In the genomic region with DNA sequence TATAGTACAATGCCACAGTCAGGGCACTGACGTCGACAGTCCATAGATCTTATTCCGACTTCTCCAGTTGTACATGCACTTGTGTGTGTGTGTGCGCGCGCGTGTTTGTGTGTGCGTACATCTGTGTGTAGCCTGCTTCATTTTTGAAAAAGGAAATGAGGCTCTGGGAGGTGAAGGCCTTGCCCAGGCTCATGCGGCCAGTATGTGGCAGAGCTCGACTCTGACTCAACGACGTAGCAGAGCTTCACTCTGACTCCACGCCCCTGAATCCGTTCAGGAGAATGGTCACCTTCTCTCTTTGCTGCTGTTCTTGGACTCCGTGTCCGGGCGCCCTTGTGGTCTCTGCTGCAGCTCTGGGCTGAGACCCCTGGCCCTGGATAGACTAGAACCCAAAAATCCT, we compare ENCODE assay signal across 25 cellular contexts.
DNase-seq lines count a peak whose midpoint lies in the region; ATAC-seq, FAIRE-seq and TF ChIP-seq lines count a peak whose summit lies in the region.
"Had no signal": no experiment of that assay in that cellular context is flagged by ENCODE, and none has a peak within 500 bp of the region (broad histone marks: within the 10 kb centered on the region; RNA-seq: fewer than 3 reads in every experiment).

No MANE protein-coding gene starts in this region.

- H3K4me3 ChIP-seq in right cardiac atrium (ENCODE audit: low read length) (no peak overlapping the region), astrocyte (ENCODE audit: insufficient read depth, low read depth, low read length) (no peak overlapping the region), mesenchymal stem cell (ENCODE audit: insufficient read depth in 1 of 2, low read depth in 1 of 2, low read length in 2 of 2) (no peak overlapping the region)
- H3K4me3 ChIP-seq: BLaER1 treated with 17β-estradiol and CSF1 and Interleukin-3, amounts not matched to agents 10 nM and 100 nM; SK-N-MC had no signal

- no peaks in the 10 kb centered on the region for H3K9me3 ChIP-seq in right cardiac atrium (ENCODE audit: control insufficient read depth, low read length)
- no peaks in the 10 kb centered on the region for H3K9me3 ChIP-seq in astrocyte (ENCODE audit: insufficient read depth, low read depth, low read length)
- H3K9me3 ChIP-seq in mesenchymal stem cell (ENCODE audit: control insufficient read depth, low read length) = no peaks in the 10 kb centered on the region

- intact Hi-C loops in right cardiac atrium (cut with DNase I) = no loop called here
- intact Hi-C loops in left cardiac atrium (cut with DNase I) = no loop called here

- H3K27ac ChIP-seq in right cardiac atrium (ENCODE audit: low read length) (no peak overlapping the region), astrocyte (ENCODE audit: low read depth, low read length) (no peak overlapping the region), mesenchymal stem cell (ENCODE audit: low read length, poor library complexity, severe bottlenecking) (no peak overlapping the region)
- H3K27ac ChIP-seq: BLaER1 treated with 17β-estradiol and CSF1 and Interleukin-3, amounts not matched to agents 10 nM and 100 nM; RWPE1; SK-N-MC had no signal

- no peak for TF ChIP-seq POLR2A in H54 (IDR thresholded peaks at IDR 0.05; ENCODE audit: low read depth, low read length)

- H2BK12ac ChIP-seq in mesenchymal stem cell (ENCODE audit: low read length in 2 of 2) = peak overlapping the region in 1 of 2 experiments; percentile 22

- H2AK5ac ChIP-seq in mesenchymal stem cell (ENCODE audit: low read length, severe bottlenecking) = no peak overlapping the region

- no peak overlapping the region for H2BK120ac ChIP-seq in mesenchymal stem cell (ENCODE audit: low read depth, low read length)

- no peak overlapping the region for H3K23ac ChIP-seq in mesenchymal stem cell (ENCODE audit: low read length in 2 of 2)

- no peaks in the 10 kb centered on the region for H3K27me3 Mint-ChIP-seq in astrocyte (ENCODE audit: low read depth, unreplicated experiment)
- H3K27me3 Mint-ChIP-seq: CD4-positive, alpha-beta T cell had no signal

- no peak for ATAC-seq in right cardiac atrium
- ATAC-seq in left cardiac atrium = no peak
- ATAC-seq in HG03460 (IDR thresholded peaks at IDR 0.05; ENCODE audit: unreplicated experiment) = no peak
- ATAC-seq: Panc1 had no signal

- H3K9me3 Mint-ChIP-seq in astrocyte (ENCODE audit: unreplicated experiment) = peaks cover 6% of the 10 kb centered on the region

- no peak overlapping the region for H2BK5ac ChIP-seq in mesenchymal stem cell (ENCODE audit: low read depth, low read length, poor library complexity, severe bottlenecking)

- H3K9ac ChIP-seq in astrocyte (ENCODE audit: low read length) (no peak overlapping the region), mesenchymal stem cell (ENCODE audit: low read length) (no peak overlapping the region)
- H3K9ac ChIP-seq: BLaER1 treated with 17β-estradiol and CSF1 and Interleukin-3, amounts not matched to agents 10 nM and 100 nM had no signal

- TF ChIP-seq CTCF in astrocyte (IDR thresholded peaks at IDR 0.05; ENCODE audit: insufficient read depth, low read depth, low read length) (no peak), GM20000 (IDR thresholded peaks at IDR 0.05; ENCODE audit: extremely low read depth, missing control alignments) (no peak)

- H3K18ac ChIP-seq in mesenchymal stem cell (ENCODE audit: low read depth in 1 of 2, low read length in 2 of 2) = no peak overlapping the region

- peak overlapping the region; percentile 50 for H3K27ac Mint-ChIP-seq in astrocyte (ENCODE audit: unreplicated experiment)
- H3K27ac Mint-ChIP-seq: CD4-positive, alpha-beta T cell; H9 had no signal

- H3K4me1 ChIP-seq in right cardiac atrium (ENCODE audit: control insufficient read depth, insufficient read depth, low read length) (peaks cover 14% of the 10 kb centered on the region), astrocyte (ENCODE audit: insufficient read depth, low read length) (no peaks in the 10 kb centered on the region), mesenchymal stem cell (ENCODE audit: control insufficient read depth, insufficient read depth, low read depth, low read length) (peaks cover 16% of the 10 kb centered on the region)

- H2AFZ ChIP-seq in astrocyte (ENCODE audit: low read depth, low read length) (no peak overlapping the region), mesenchymal stem cell (ENCODE audit: low read depth, low read length) (no peak overlapping the region)

- H3K36me3 Mint-ChIP-seq in astrocyte (ENCODE audit: low read depth, unreplicated experiment) = peaks cover 3% of the 10 kb centered on the region

- H3K27me3 ChIP-seq in right cardiac atrium (ENCODE audit: control insufficient read depth, insufficient read depth) (no peaks in the 10 kb centered on the region), astrocyte (ENCODE audit: insufficient read depth, low read length) (no peaks in the 10 kb centered on the region), mesenchymal stem cell (ENCODE audit: control insufficient read depth in 1 of 2, insufficient read depth in 1 of 2, low read length in 2 of 2) (no peaks in the 10 kb centered on the region)
- H3K27me3 ChIP-seq: BLaER1 treated with 17β-estradiol and CSF1 and Interleukin-3, amounts not matched to agents 10 nM and 100 nM had no signal

- peaks cover 60% of the 10 kb centered on the region for H4K20me1 ChIP-seq in astrocyte (ENCODE audit: insufficient read depth, low read length)

- peak overlapping the region; percentile 54 for H2BK15ac ChIP-seq in mesenchymal stem cell (ENCODE audit: low read depth, poor library complexity, severe bottlenecking)

- no peak overlapping the region for H3K4me2 ChIP-seq in astrocyte (ENCODE audit: low read length)
- H3K4me2 ChIP-seq in mesenchymal stem cell (ENCODE audit: low read length, poor library complexity, severe bottlenecking) = no peak overlapping the region
- H3K4me2 ChIP-seq: BLaER1 treated with 17β-estradiol and CSF1 and Interleukin-3, amounts not matched to agents 10 nM and 100 nM had no signal

- peaks cover 36% of the 10 kb centered on the region for H3K79me1 ChIP-seq in mesenchymal stem cell (replicated peaks; ENCODE audit: low read length, poor library complexity, severe bottlenecking)

- H4K91ac ChIP-seq in mesenchymal stem cell (ENCODE audit: low read length) = peak overlapping the region; percentile 6

- no peak overlapping the region for H3K4me3 Mint-ChIP-seq in astrocyte (ENCODE audit: unreplicated experiment)
- H3K4me3 Mint-ChIP-seq: CD4-positive, alpha-beta T cell; H9 had no signal

- H3K4me1 Mint-ChIP-seq in astrocyte (ENCODE audit: low read depth, unreplicated experiment) = peaks cover 26% of the 10 kb centered on the region

- FAIRE-seq in astrocyte (lab: Jason Lieb, UNC) = no peak
- FAIRE-seq in H54 (lab: Jason Lieb, UNC) = no peak
- FAIRE-seq: A204.1, D721Med, GM18507 had no signal

- WGBS in right cardiac atrium = 95% methylated on average over 17 of the region's 17 CpGs
- WGBS in mesenchymal stem cell = 92% methylated on average over 17 of the region's 17 CpGs

- no peaks in the 10 kb centered on the region for H3K36me3 ChIP-seq in astrocyte (ENCODE audit: insufficient read depth, low read length)
- peaks cover 0 to 8% of the 10 kb centered on the region in 2 experiments for H3K36me3 ChIP-seq in mesenchymal stem cell (ENCODE audit: control insufficient read depth in 1 of 2, insufficient read depth in 2 of 2, low read depth in 1 of 2, low read length in 2 of 2)
- H3K36me3 ChIP-seq: BLaER1 treated with 17β-estradiol and CSF1 and Interleukin-3, amounts not matched to agents 10 nM and 100 nM had no signal

- DNase-seq in right cardiac atrium (peak; percentile 5 to 41 (median 36)), left cardiac atrium (no peak), astrocyte (ENCODE audit: low read depth) (no peak), mesenchymal stem cell (no peak), GM20000 (ENCODE audit: low spot score) (no peak), H54 (ENCODE audit: insufficient read length, low spot score) (no peak)
- DNase-seq: AML-193; CD4-positive, alpha-beta T cell; DMS53; H9; NCI-H1048; NCI-H1417; NCI-H1694; NCI-H2081; NCI-H2227 treated with DMSO at 0.1 percent for 48 hours; NCI-H526 treated with DMSO at 0.1 percent for 48 hours; SIG-M5 had no signal

- no peak overlapping the region for H4K8ac ChIP-seq in mesenchymal stem cell (ENCODE audit: low read length)

- no peak overlapping the region for H3K14ac ChIP-seq in mesenchymal stem cell (ENCODE audit: low read length in 2 of 2)

- peaks cover 29% of the 10 kb centered on the region for H3K79me2 ChIP-seq in astrocyte (ENCODE audit: insufficient read depth, low read length)

- no peak overlapping the region for H3K4ac ChIP-seq in mesenchymal stem cell (ENCODE audit: low read depth in 1 of 2, low read length in 2 of 2)

Comparison
In these comparisons a context has a peak if more than half of its experiments do, and no peak if none do; other contexts are left out.
1. DNase-seq: peak in right cardiac atrium (3 of 3); none in left cardiac atrium (single experiment), astrocyte (single experiment), mesenchymal stem cell (single experiment), GM20000 (single experiment) and H54 (single experiment).